In genomic region chr14:24300326-24300980, GRCh38 we compare ENCODE assay signal across 1 cellular context.
TF ChIP-seq lines count a peak whose summit lies in the region.

No MANE protein-coding gene starts in this region.

TF ChIP-seq in HCT116, 20 proteins besides CTCF, POLR2A, EP300 and RAD21 (continued from another document):
- no peak for TF ChIP-seq REST (IDR thresholded peaks at IDR 0.05; ENCODE audit: low read depth)
- TF ChIP-seq TCF7L2 (IDR thresholded peaks at IDR 0.05; ENCODE audit: borderline replicate concordance, extremely low read depth, insufficient read depth, insufficient read length), result no peak
- TF ChIP-seq ZNF274 (IDR thresholded peaks at IDR 0.05; ENCODE audit: low read depth, low read length), result no peak
- no peak for TF ChIP-seq SRF (IDR thresholded peaks at IDR 0.05; ENCODE audit: low read depth)
- TF ChIP-seq EGR1 (IDR thresholded peaks at IDR 0.05; ENCODE audit: low read depth), result no peak
- TF ChIP-seq CEBPB (IDR thresholded peaks at IDR 0.05; ENCODE audit: low read depth), result no peak
- TF ChIP-seq ZBTB33 (IDR thresholded peaks at IDR 0.05; ENCODE audit: extremely low read depth, insufficient replicate concordance, low read length), result no peak
- no peak for TF ChIP-seq ZFX (IDR thresholded peaks at IDR 0.05)
- no peak for TF ChIP-seq SP1 (IDR thresholded peaks at IDR 0.05; ENCODE audit: low read depth)
- TF ChIP-seq JUND (IDR thresholded peaks at IDR 0.05), result no peak
